1 cellular context compared by ENCODE assay signal in genomic region chr16:2085669-2086068, GRCh38.
TF ChIP-seq lines count a peak whose summit lies in the region.

No MANE protein-coding gene starts in this region.

TF ChIP-seq in H1, 55 proteins besides CTCF, POLR2A, EP300 and RAD21:
- no peak for TF ChIP-seq CHD2 (IDR thresholded peaks at IDR 0.05; ENCODE audit: low read length)
- TF ChIP-seq RXRA (IDR thresholded peaks at IDR 0.05; ENCODE audit: insufficient read depth, low read depth, low read length), result no peak
- no peak for TF ChIP-seq BRCA1 (IDR thresholded peaks at IDR 0.05; ENCODE audit: low read depth, low read length)
- TF ChIP-seq E2F6 (IDR thresholded peaks at IDR 0.05), result no peak
- no peak for TF ChIP-seq TBP (IDR thresholded peaks at IDR 0.05; ENCODE audit: low read depth, low read length)
- TF ChIP-seq SIX5 (IDR thresholded peaks at IDR 0.05; ENCODE audit: low read depth, low read length), result no peak
- TF ChIP-seq ATF3 (IDR thresholded peaks at IDR 0.05; ENCODE audit: insufficient read depth, low read depth, low read length), result no peak
- TF ChIP-seq SP2 (IDR thresholded peaks at IDR 0.05; ENCODE audit: low read length), result no peak
- no peak for TF ChIP-seq EGR1 (IDR thresholded peaks at IDR 0.05; ENCODE audit: borderline replicate concordance, low read depth, low read length)
- no peak for TF ChIP-seq TCF12 (IDR thresholded peaks at IDR 0.05; ENCODE audit: low read depth, low read length)
- TF ChIP-seq POLR2AphosphoS5 (IDR thresholded peaks at IDR 0.05; ENCODE audit: low read depth, low read length), result no peak
- no peak for TF ChIP-seq CEBPB (IDR thresholded peaks at IDR 0.05; ENCODE audit: low read depth, low read length)
- TF ChIP-seq MAFK (IDR thresholded peaks at IDR 0.05; ENCODE audit: low read depth, low read length), result no peak
- TF ChIP-seq BCL11A (IDR thresholded peaks at IDR 0.05; ENCODE audit: low read depth in 2 of 2, low read length in 2 of 2), result no peak
- no peak for TF ChIP-seq FOSL1 (IDR thresholded peaks at IDR 0.05; ENCODE audit: insufficient read depth, low read depth, low read length)
- TF ChIP-seq TAF1 (IDR thresholded peaks at IDR 0.05; ENCODE audit: low read depth, low read length), result no peak
